2 cellular contexts compared by ENCODE assay signal in genomic region chr4:5019796-5020195, GRCh38.
TF ChIP-seq lines count a peak whose summit lies in the region.

No MANE protein-coding gene starts in this region.

TF ChIP-seq in GM23338, 12 proteins besides CTCF, POLR2A, EP300 and RAD21 (continued from another document):
- TF ChIP-seq, protein P1, sequence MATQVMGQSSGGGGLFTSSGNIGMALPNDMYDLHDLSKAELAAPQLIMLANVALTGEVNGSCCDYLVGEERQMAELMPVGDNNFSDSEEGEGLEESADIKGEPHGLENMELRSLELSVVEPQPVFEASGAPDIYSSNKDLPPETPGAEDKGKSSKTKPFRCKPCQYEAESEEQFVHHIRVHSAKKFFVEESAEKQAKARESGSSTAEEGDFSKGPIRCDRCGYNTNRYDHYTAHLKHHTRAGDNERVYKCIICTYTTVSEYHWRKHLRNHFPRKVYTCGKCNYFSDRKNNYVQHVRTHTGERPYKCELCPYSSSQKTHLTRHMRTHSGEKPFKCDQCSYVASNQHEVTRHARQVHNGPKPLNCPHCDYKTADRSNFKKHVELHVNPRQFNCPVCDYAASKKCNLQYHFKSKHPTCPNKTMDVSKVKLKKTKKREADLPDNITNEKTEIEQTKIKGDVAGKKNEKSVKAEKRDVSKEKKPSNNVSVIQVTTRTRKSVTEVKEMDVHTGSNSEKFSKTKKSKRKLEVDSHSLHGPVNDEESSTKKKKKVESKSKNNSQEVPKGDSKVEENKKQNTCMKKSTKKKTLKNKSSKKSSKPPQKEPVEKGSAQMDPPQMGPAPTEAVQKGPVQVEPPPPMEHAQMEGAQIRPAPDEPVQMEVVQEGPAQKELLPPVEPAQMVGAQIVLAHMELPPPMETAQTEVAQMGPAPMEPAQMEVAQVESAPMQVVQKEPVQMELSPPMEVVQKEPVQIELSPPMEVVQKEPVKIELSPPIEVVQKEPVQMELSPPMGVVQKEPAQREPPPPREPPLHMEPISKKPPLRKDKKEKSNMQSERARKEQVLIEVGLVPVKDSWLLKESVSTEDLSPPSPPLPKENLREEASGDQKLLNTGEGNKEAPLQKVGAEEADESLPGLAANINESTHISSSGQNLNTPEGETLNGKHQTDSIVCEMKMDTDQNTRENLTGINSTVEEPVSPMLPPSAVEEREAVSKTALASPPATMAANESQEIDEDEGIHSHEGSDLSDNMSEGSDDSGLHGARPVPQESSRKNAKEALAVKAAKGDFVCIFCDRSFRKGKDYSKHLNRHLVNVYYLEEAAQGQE (IDR thresholded peaks at IDR 0.05; ENCODE audit: unreplicated experiment), result no peak
- no peak for TF ChIP-seq ETS1 (IDR thresholded peaks at IDR 0.05)
- no peak for TF ChIP-seq ZNF331 (CRISPR knock-in tag; IDR thresholded peaks at IDR 0.05; ENCODE audit: low read depth)
- TF ChIP-seq STAT1 (IDR thresholded peaks at IDR 0.05; ENCODE audit: unreplicated experiment), result no peak
- no peak for TF ChIP-seq EZH2phosphoT487 (IDR thresholded peaks at IDR 0.05; ENCODE audit: unreplicated experiment)

TF ChIP-seq in WTC11, 78 proteins besides CTCF, POLR2A, EP300 and RAD21 (continued from another document):
- TF ChIP-seq, protein P2, sequence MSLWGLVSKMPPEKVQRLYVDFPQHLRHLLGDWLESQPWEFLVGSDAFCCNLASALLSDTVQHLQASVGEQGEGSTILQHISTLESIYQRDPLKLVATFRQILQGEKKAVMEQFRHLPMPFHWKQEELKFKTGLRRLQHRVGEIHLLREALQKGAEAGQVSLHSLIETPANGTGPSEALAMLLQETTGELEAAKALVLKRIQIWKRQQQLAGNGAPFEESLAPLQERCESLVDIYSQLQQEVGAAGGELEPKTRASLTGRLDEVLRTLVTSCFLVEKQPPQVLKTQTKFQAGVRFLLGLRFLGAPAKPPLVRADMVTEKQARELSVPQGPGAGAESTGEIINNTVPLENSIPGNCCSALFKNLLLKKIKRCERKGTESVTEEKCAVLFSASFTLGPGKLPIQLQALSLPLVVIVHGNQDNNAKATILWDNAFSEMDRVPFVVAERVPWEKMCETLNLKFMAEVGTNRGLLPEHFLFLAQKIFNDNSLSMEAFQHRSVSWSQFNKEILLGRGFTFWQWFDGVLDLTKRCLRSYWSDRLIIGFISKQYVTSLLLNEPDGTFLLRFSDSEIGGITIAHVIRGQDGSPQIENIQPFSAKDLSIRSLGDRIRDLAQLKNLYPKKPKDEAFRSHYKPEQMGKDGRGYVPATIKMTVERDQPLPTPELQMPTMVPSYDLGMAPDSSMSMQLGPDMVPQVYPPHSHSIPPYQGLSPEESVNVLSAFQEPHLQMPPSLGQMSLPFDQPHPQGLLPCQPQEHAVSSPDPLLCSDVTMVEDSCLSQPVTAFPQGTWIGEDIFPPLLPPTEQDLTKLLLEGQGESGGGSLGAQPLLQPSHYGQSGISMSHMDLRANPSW (CRISPR knock-in tag; conservative IDR thresholded peaks at IDR 0.05; ENCODE audit: low read depth), result no peak
- TF ChIP-seq FOXP1 (CRISPR knock-in tag; IDR thresholded peaks at IDR 0.05; ENCODE audit: borderline replicate concordance) (no peak), ZNF263 (CRISPR knock-in tag; IDR thresholded peaks at IDR 0.05; ENCODE audit: low read depth) (no peak), MYBL2 (CRISPR knock-in tag; IDR thresholded peaks at IDR 0.05) (no peak), GTF2I (CRISPR knock-in tag; conservative IDR thresholded peaks at IDR 0.05) (no peak), PRDM15 (CRISPR knock-in tag; IDR thresholded peaks at IDR 0.05) (no peak)
- TF ChIP-seq, protein P3, sequence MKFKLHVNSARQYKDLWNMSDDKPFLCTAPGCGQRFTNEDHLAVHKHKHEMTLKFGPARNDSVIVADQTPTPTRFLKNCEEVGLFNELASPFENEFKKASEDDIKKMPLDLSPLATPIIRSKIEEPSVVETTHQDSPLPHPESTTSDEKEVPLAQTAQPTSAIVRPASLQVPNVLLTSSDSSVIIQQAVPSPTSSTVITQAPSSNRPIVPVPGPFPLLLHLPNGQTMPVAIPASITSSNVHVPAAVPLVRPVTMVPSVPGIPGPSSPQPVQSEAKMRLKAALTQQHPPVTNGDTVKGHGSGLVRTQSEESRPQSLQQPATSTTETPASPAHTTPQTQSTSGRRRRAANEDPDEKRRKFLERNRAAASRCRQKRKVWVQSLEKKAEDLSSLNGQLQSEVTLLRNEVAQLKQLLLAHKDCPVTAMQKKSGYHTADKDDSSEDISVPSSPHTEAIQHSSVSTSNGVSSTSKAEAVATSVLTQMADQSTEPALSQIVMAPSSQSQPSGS (CRISPR knock-in tag; IDR thresholded peaks at IDR 0.05; ENCODE audit: borderline replicate concordance, low read depth), result no peak
- TF ChIP-seq, protein P4, sequence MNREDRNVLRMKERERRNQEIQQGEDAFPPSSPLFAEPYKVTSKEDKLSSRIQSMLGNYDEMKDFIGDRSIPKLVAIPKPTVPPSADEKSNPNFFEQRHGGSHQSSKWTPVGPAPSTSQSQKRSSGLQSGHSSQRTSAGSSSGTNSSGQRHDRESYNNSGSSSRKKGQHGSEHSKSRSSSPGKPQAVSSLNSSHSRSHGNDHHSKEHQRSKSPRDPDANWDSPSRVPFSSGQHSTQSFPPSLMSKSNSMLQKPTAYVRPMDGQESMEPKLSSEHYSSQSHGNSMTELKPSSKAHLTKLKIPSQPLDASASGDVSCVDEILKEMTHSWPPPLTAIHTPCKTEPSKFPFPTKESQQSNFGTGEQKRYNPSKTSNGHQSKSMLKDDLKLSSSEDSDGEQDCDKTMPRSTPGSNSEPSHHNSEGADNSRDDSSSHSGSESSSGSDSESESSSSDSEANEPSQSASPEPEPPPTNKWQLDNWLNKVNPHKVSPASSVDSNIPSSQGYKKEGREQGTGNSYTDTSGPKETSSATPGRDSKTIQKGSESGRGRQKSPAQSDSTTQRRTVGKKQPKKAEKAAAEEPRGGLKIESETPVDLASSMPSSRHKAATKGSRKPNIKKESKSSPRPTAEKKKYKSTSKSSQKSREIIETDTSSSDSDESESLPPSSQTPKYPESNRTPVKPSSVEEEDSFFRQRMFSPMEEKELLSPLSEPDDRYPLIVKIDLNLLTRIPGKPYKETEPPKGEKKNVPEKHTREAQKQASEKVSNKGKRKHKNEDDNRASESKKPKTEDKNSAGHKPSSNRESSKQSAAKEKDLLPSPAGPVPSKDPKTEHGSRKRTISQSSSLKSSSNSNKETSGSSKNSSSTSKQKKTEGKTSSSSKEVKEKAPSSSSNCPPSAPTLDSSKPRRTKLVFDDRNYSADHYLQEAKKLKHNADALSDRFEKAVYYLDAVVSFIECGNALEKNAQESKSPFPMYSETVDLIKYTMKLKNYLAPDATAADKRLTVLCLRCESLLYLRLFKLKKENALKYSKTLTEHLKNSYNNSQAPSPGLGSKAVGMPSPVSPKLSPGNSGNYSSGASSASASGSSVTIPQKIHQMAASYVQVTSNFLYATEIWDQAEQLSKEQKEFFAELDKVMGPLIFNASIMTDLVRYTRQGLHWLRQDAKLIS (CRISPR knock-in tag; IDR thresholded peaks at IDR 0.05; ENCODE audit: borderline replicate concordance), result no peak
